8 cellular contexts compared by ENCODE assay signal in genomic region chr14:74763803-74764531, GRCh38. TPM values are rescaled to one million over a fixed set of nuclear protein-coding genes. Genes with fewer than 3 reads are reported as not detected.
DNase-seq lines count a peak whose midpoint lies in the region; ATAC-seq, FAIRE-seq and TF ChIP-seq lines count a peak whose summit lies in the region.

No MANE protein-coding gene starts in this region.

- ATAC-seq in HepG2 (peak; percentile 6; the same call in 2 of the 3 replicates), HG03460 (IDR thresholded peaks at IDR 0.05; ENCODE audit: unreplicated experiment) (no peak)
- ATAC-seq in stimulated activated effector memory CD8-positive, alpha-beta T cell treated with anti-CD3 and anti-CD28 coated beads, Interleukin-12 subunit alpha, Interleukin-12 subunit beta, amount 100 ng/mL, for 72 hours = no peak

- H3K4me3 Mint-ChIP-seq in stimulated activated effector memory CD8-positive, alpha-beta T cell treated with anti-CD3 and anti-CD28 coated beads, Interleukin-12 subunit alpha, Interleukin-12 subunit beta, amount 100 ng/mL, for 72 hours = peak overlapping the region; percentile 100

- WGBS in GM23248 (ENCODE audit: low coverage in 1 of 2, low lambda C conversion rate in 2 of 2, missing lambda C conversion rate in 2 of 2), 2 experiments = 1 to 2% methylated on average over 11 to 19 of the region's 19 CpGs
- WGBS in HepG2 (ENCODE audit: low lambda C conversion rate) = 4% methylated on average over 14 of the region's 19 CpGs

- H3K4me3 ChIP-seq in GM23248 (peak overlapping the region; percentile 94), bronchial epithelial cell (ENCODE audit: low read depth, low read length) (peak overlapping the region; percentile 92), HepG2 (replicated peaks in 1 of 3; ENCODE audit: insufficient read depth in 1 of 3, low read depth in 2 of 3, low read length in 3 of 3) (peak overlapping the region; percentile 92 to 96 (median 95))

- H2AFZ ChIP-seq in GM23248 (peak overlapping the region; percentile 81), HepG2 (ENCODE audit: low read length) (no peak overlapping the region)

- DNase-seq in GM23248 (peak; percentile 76), RPMI7951 (ENCODE audit: low read depth) (peak; percentile 16), bronchial epithelial cell (ENCODE audit: low read depth) (peak; percentile 66), HepG2 (ENCODE audit: low spot score) (no peak), NCI-H1048 (lab: John Stamatoyannopoulos, UW) (no peak), NCI-H2196 treated with DMSO at 0.1 percent for 48 hours (lab: John Stamatoyannopoulos, UW; ENCODE audit: unreplicated experiment) (no peak)
- DNase-seq in stimulated activated effector memory CD8-positive, alpha-beta T cell treated with anti-CD3 and anti-CD28 coated beads, Interleukin-12 subunit alpha, Interleukin-12 subunit beta, amount 100 ng/mL, for 72 hours (ENCODE audit: low spot score in 2 of 2) = peak in 1 of 2 donors; percentile 54

- TF ChIP-seq EP300 in HepG2 (IDR thresholded peaks at IDR 0.05; ENCODE audit: low read depth in 2 of 2, low read length in 2 of 2) = no peak
- no peak for TF ChIP-seq EP300 in HepG2 (CRISPR knock-in tag; IDR thresholded peaks at IDR 0.05; ENCODE audit: borderline replicate concordance)

- peaks cover 5% of the 10 kb centered on the region; the same call in 1 of the 2 replicates for H3F3A ChIP-seq in GM23248 (ENCODE audit: insufficient read depth)

- in situ Hi-C loops in GM23248 (cut with MboI) = no loop called here
- in situ Hi-C loops in HepG2 (cut with HindIII; ENCODE audit: extremely low pct_ligation_motif_present, low pct_unique_long_range_greater_than_20kb) = no loop called here

- H3K9me2 ChIP-seq in GM23248 (ENCODE audit: insufficient read depth) = no peaks in the 10 kb centered on the region

- H3K9me3 ChIP-seq in GM23248 (ENCODE audit: low read depth) (no peaks in the 10 kb centered on the region), HepG2 (ENCODE audit: low read length) (no peaks in the 10 kb centered on the region)

- peak overlapping the region; percentile 97 for H3K4me2 ChIP-seq in GM23248 (ENCODE audit: unreplicated experiment)
- H3K4me2 ChIP-seq in HepG2 (ENCODE audit: low read depth, low read length) = peak overlapping the region; percentile 92

- H3K27me3 ChIP-seq in GM23248 (replicated peaks; ENCODE audit: insufficient read depth) (no peaks in the 10 kb centered on the region), bronchial epithelial cell (ENCODE audit: control insufficient read depth, insufficient read depth, low read length) (no peaks in the 10 kb centered on the region), HepG2 (ENCODE audit: control insufficient read depth in 1 of 2, insufficient read depth in 2 of 2, low read length in 2 of 2) (no peaks in the 10 kb centered on the region; a peak in 1 of 5 replicates)

- peak overlapping the region; percentile 96 for H3K27ac Mint-ChIP-seq in stimulated activated effector memory CD8-positive, alpha-beta T cell treated with anti-CD3 and anti-CD28 coated beads, Interleukin-12 subunit alpha, Interleukin-12 subunit beta, amount 100 ng/mL, for 72 hours

- CTCF ChIA-PET in HepG2 (lab: Yijun Ruan, JAX; ENCODE audit: low intra/inter-chr PET ratio, low total read pairs) = no interaction called here

- H3K4me1 Mint-ChIP-seq in stimulated activated effector memory CD8-positive, alpha-beta T cell treated with anti-CD3 and anti-CD28 coated beads, Interleukin-12 subunit alpha, Interleukin-12 subunit beta, amount 100 ng/mL, for 72 hours = peaks cover 48% of the 10 kb centered on the region

- H3K9ac ChIP-seq in GM23248 = peak overlapping the region; percentile 95
- peak overlapping the region; percentile 98 for H3K9ac ChIP-seq in HepG2 (ENCODE audit: insufficient read depth, low read depth, low read length)

- BruUV-seq in HepG2 (replicated peaks; lab: Mats Ljungman, UMichigan) = no TSS peak

- H3K27ac ChIP-seq in GM23248 = peak overlapping the region; percentile 90
- peak overlapping the region; percentile 84 for H3K27ac ChIP-seq in HepG2 (ENCODE audit: extremely low read length, insufficient read depth, low read length)

- H4K20me1 ChIP-seq in GM23248 (ENCODE audit: insufficient read depth) = peaks cover 15% of the 10 kb centered on the region; the same call in 1 of the 2 replicates
- H4K20me1 ChIP-seq in HepG2 (ENCODE audit: insufficient read depth, low read length) = peaks cover 28% of the 10 kb centered on the region

- POLR2A ChIA-PET in HepG2 (lab: Yijun Ruan, JAX) = interaction anchor here (0.8 to 1.8 kb wide), 7 partner anchors 9 to 363 kb away, joined by 3 to 8 read pairs (median 4); partner anchors contain the start of genes ISCA2, NEK9 and NPC2

- no peak for TF ChIP-seq RAD21 in HepG2 (CRISPR knock-in tag; IDR thresholded peaks at IDR 0.05)

- H3K79me2 ChIP-seq in GM23248 (ENCODE audit: insufficient read depth) (peaks cover 69% of the 10 kb centered on the region), HepG2 (ENCODE audit: insufficient read depth, low read length) (peaks cover 55% of the 10 kb centered on the region)

- TF ChIP-seq POLR2A in HepG2 (IDR thresholded peaks at IDR 0.05; ENCODE audit: insufficient read depth in 1 of 2, low read depth in 2 of 2, low read length in 2 of 2) = no peak

- intact Hi-C loops in HepG2 (cut with micrococcal nuclease; ENCODE audit: unreplicated experiment) = loop anchor here (2.0 kb wide), 1 partner anchor 51 kb away; the partner anchor contains the start of genes AREL1 and FCF1

- TF ChIP-seq CTCF in bronchial epithelial cell (IDR thresholded peaks at IDR 0.05; ENCODE audit: insufficient read depth, low read length, severe bottlenecking) (no peak), HepG2 (CRISPR knock-in tag; IDR thresholded peaks at IDR 0.05) (no peak)

- FAIRE-seq in bronchial epithelial cell (lab: Jason Lieb, UNC) (no peak), HepG2 (lab: Jason Lieb, UNC) (no peak)

- H3K36me3 ChIP-seq in GM23248 (ENCODE audit: low read depth) (no peaks in the 10 kb centered on the region), bronchial epithelial cell (ENCODE audit: control insufficient read depth, insufficient read depth, low read length) (no peaks in the 10 kb centered on the region), HepG2 (replicated peaks in 1 of 2; ENCODE audit: control insufficient read depth in 1 of 2, insufficient read depth in 2 of 2, low read length in 2 of 2) (no peaks in the 10 kb centered on the region)

- H3K4me1 ChIP-seq in GM23248 (ENCODE audit: insufficient read depth) (peaks cover 26% of the 10 kb centered on the region), HepG2 (ENCODE audit: insufficient read depth, low read length) (peaks cover 46% of the 10 kb centered on the region)

- H3K36me3 Mint-ChIP-seq in stimulated activated effector memory CD8-positive, alpha-beta T cell treated with anti-CD3 and anti-CD28 coated beads, Interleukin-12 subunit alpha, Interleukin-12 subunit beta, amount 100 ng/mL, for 72 hours = peaks cover 46% of the 10 kb centered on the region

- H3K9me3 Mint-ChIP-seq in stimulated activated effector memory CD8-positive, alpha-beta T cell treated with anti-CD3 and anti-CD28 coated beads, Interleukin-12 subunit alpha, Interleukin-12 subunit beta, amount 100 ng/mL, for 72 hours = no peaks in the 10 kb centered on the region

RNA-seq across cellular contexts. Expression of gene YLPM1, which starts 0.9 kb away (rescaled TPM):
- 19.3 and 40.0 TPM in 2 replicates for total RNA-seq in GM23248 (2014; rRNA removed; shearing (Covaris generic))
- polyA plus RNA-seq in GM23248 (2016; fragmentation: Nextera tagmentation; extraction: Ambion mirVana) (15.9 and 16.8 TPM in 2 replicates), HepG2 (2011; rRNA removed) (6.0 and 6.7 TPM in 2 replicates)
- 15.7 and 17.1 TPM in 2 replicates for total RNA-seq in RPMI7951 (2014; rRNA removed; shearing (Covaris generic))
- total RNA-seq in bronchial epithelial cell (17.4 and 19.6 TPM in 2 replicates), HepG2 (2016; rRNA removed; fragmentation: Illumina TruSeq; extraction: Trizol) (21.9 and 37.6 TPM in 2 replicates)
- 6.3 and 7.4 TPM in 2 replicates for total RNA-seq in HepG2 (2016; cell fraction: cytosol; rRNA removed; fragmentation: Illumina TruSeq; extraction: Trizol; ENCODE audit: low read depth)
- 19.0 and 31.8 TPM in 2 replicates for total RNA-seq in HepG2 (2016; cell fraction: insoluble cytoplasmic fraction; rRNA removed; fragmentation: Illumina TruSeq; extraction: Trizol)
- total RNA-seq in HepG2 (2016; cell fraction: membrane; rRNA removed; fragmentation: Illumina TruSeq; extraction: Trizol) = 10.5 and 12.6 TPM in 2 replicates
- 76.0 and 88.2 TPM in 2 replicates for total RNA-seq in HepG2 (2016; cell fraction: nucleus; rRNA removed; fragmentation: Illumina TruSeq; extraction: Trizol)
- polyA plus RNA-seq in HepG2 (2011; cell fraction: cytosol; rRNA removed) = 1.8 and 2.8 TPM in 2 replicates
- 20.6 and 28.5 TPM in 2 replicates for polyA plus RNA-seq in HepG2 (2011; cell fraction: nucleus; rRNA removed)
- 24.4 and 27.8 TPM in 2 replicates for polyA plus RNA-seq in HepG2 (2012)
- polyA plus RNA-seq in HepG2 (2016; cell fraction: cytosol; fragmentation: Illumina TruSeq; extraction: Trizol; ENCODE audit: low read depth) = 1.3 and 1.4 TPM in 2 replicates
- 27.6 and 35.4 TPM in 2 replicates for polyA plus RNA-seq in HepG2 (2016; cell fraction: insoluble cytoplasmic fraction; fragmentation: Illumina TruSeq; extraction: Trizol; ENCODE audit: low read depth)
- polyA plus RNA-seq in HepG2 (2016; cell fraction: membrane; fragmentation: Illumina TruSeq; extraction: Trizol; ENCODE audit: low read depth) = 3.1 and 3.4 TPM in 2 replicates
- polyA plus RNA-seq in HepG2 (2016; cell fraction: nucleus; fragmentation: Illumina TruSeq; extraction: Trizol; ENCODE audit: insufficient read depth, low read depth) = 49.4 and 52.2 TPM in 2 replicates
- polyA minus RNA-seq in HepG2 (2011; rRNA and poly(A)+ RNA removed; ENCODE audit: low replicate concordance) = 10.9 and 19.3 TPM in 2 replicates
- polyA minus RNA-seq in HepG2 (2011; cell fraction: cytosol; rRNA and poly(A)+ RNA removed) = 8.6 and 10.9 TPM in 2 replicates
- 87.4 and 90.9 TPM in 2 replicates for polyA minus RNA-seq in HepG2 (2011; cell fraction: nucleus; rRNA and poly(A)+ RNA removed)

RNA-seq across cellular contexts. Expression of gene FCF1, which starts 51.0 kb away (rescaled TPM):
- 28.7 and 39.2 TPM in 2 replicates for total RNA-seq in GM23248 (2014; rRNA removed; shearing (Covaris generic))
- polyA plus RNA-seq in GM23248 (2016; fragmentation: Nextera tagmentation; extraction: Ambion mirVana) (24.3 and 26.0 TPM in 2 replicates), HepG2 (2011; rRNA removed) (26.2 and 31.0 TPM in 2 replicates)
- total RNA-seq in RPMI7951 (2014; rRNA removed; shearing (Covaris generic)) = 28.5 and 29.9 TPM in 2 replicates
- total RNA-seq in bronchial epithelial cell (34.2 and 39.0 TPM in 2 replicates), HepG2 (2016; rRNA removed; fragmentation: Illumina TruSeq; extraction: Trizol) (44.4 and 70.8 TPM in 2 replicates)
- 6.5 and 7.9 TPM in 2 replicates for total RNA-seq in HepG2 (2016; cell fraction: cytosol; rRNA removed; fragmentation: Illumina TruSeq; extraction: Trizol; ENCODE audit: low read depth)
- 47.2 and 70.6 TPM in 2 replicates for total RNA-seq in HepG2 (2016; cell fraction: insoluble cytoplasmic fraction; rRNA removed; fragmentation: Illumina TruSeq; extraction: Trizol)
- total RNA-seq in HepG2 (2016; cell fraction: membrane; rRNA removed; fragmentation: Illumina TruSeq; extraction: Trizol) = 22.9 and 29.1 TPM in 2 replicates
- total RNA-seq in HepG2 (2016; cell fraction: nucleus; rRNA removed; fragmentation: Illumina TruSeq; extraction: Trizol) = 23.9 and 25.1 TPM in 2 replicates
- polyA plus RNA-seq in HepG2 (2011; cell fraction: cytosol; rRNA removed) = 14.5 and 24.4 TPM in 2 replicates
- 9.2 and 12.3 TPM in 2 replicates for polyA plus RNA-seq in HepG2 (2011; cell fraction: nucleus; rRNA removed)
- polyA plus RNA-seq in HepG2 (2012) = 25.9 and 41.2 TPM in 2 replicates
- polyA plus RNA-seq in HepG2 (2016; cell fraction: cytosol; fragmentation: Illumina TruSeq; extraction: Trizol; ENCODE audit: low read depth) = 7.5 and 8.5 TPM in 2 replicates
- 72.6 and 86.3 TPM in 2 replicates for polyA plus RNA-seq in HepG2 (2016; cell fraction: insoluble cytoplasmic fraction; fragmentation: Illumina TruSeq; extraction: Trizol; ENCODE audit: low read depth)
- polyA plus RNA-seq in HepG2 (2016; cell fraction: membrane; fragmentation: Illumina TruSeq; extraction: Trizol; ENCODE audit: low read depth) = 20.0 and 20.7 TPM in 2 replicates
- polyA plus RNA-seq in HepG2 (2016; cell fraction: nucleus; fragmentation: Illumina TruSeq; extraction: Trizol; ENCODE audit: insufficient read depth, low read depth) = 34.0 and 37.4 TPM in 2 replicates
- 7.2 and 30.7 TPM in 2 replicates for polyA minus RNA-seq in HepG2 (2011; rRNA and poly(A)+ RNA removed; ENCODE audit: low replicate concordance)
- polyA minus RNA-seq in HepG2 (2011; cell fraction: cytosol; rRNA and poly(A)+ RNA removed) = 20.0 TPM in 2 replicates
- 15.7 and 17.8 TPM in 2 replicates for polyA minus RNA-seq in HepG2 (2011; cell fraction: nucleus; rRNA and poly(A)+ RNA removed)

RNA-seq across cellular contexts. Expression of gene AREL1, which starts 51.1 kb away (rescaled TPM):
- 21.0 and 25.6 TPM in 2 replicates for total RNA-seq in GM23248 (2014; rRNA removed; shearing (Covaris generic))
- polyA plus RNA-seq in GM23248 (2016; fragmentation: Nextera tagmentation; extraction: Ambion mirVana) (12.9 and 14.2 TPM in 2 replicates), HepG2 (2011; rRNA removed) (25.4 and 29.6 TPM in 2 replicates)
- total RNA-seq in RPMI7951 (2014; rRNA removed; shearing (Covaris generic)) = 17.4 and 24.0 TPM in 2 replicates
- total RNA-seq in bronchial epithelial cell (16.6 and 19.6 TPM in 2 replicates), HepG2 (2016; rRNA removed; fragmentation: Illumina TruSeq; extraction: Trizol) (18.4 and 21.3 TPM in 2 replicates)
- total RNA-seq in HepG2 (2016; cell fraction: cytosol; rRNA removed; fragmentation: Illumina TruSeq; extraction: Trizol; ENCODE audit: low read depth) = 3.5 TPM in 2 replicates
- total RNA-seq in HepG2 (2016; cell fraction: insoluble cytoplasmic fraction; rRNA removed; fragmentation: Illumina TruSeq; extraction: Trizol) = 19.8 and 20.9 TPM in 2 replicates
- 9.2 and 9.5 TPM in 2 replicates for total RNA-seq in HepG2 (2016; cell fraction: membrane; rRNA removed; fragmentation: Illumina TruSeq; extraction: Trizol)
- total RNA-seq in HepG2 (2016; cell fraction: nucleus; rRNA removed; fragmentation: Illumina TruSeq; extraction: Trizol) = 26.2 and 29.2 TPM in 2 replicates
- 24.2 and 28.0 TPM in 2 replicates for polyA plus RNA-seq in HepG2 (2011; cell fraction: cytosol; rRNA removed)
- 48.2 and 52.6 TPM in 2 replicates for polyA plus RNA-seq in HepG2 (2011; cell fraction: nucleus; rRNA removed)
- polyA plus RNA-seq in HepG2 (2012) = 12.5 and 16.0 TPM in 2 replicates
- polyA plus RNA-seq in HepG2 (2016; cell fraction: cytosol; fragmentation: Illumina TruSeq; extraction: Trizol; ENCODE audit: low read depth) = 1.2 TPM in 2 replicates
- 14.8 and 15.3 TPM in 2 replicates for polyA plus RNA-seq in HepG2 (2016; cell fraction: insoluble cytoplasmic fraction; fragmentation: Illumina TruSeq; extraction: Trizol; ENCODE audit: low read depth)
- polyA plus RNA-seq in HepG2 (2016; cell fraction: membrane; fragmentation: Illumina TruSeq; extraction: Trizol; ENCODE audit: low read depth) = 4.1 and 4.7 TPM in 2 replicates
- polyA plus RNA-seq in HepG2 (2016; cell fraction: nucleus; fragmentation: Illumina TruSeq; extraction: Trizol; ENCODE audit: insufficient read depth, low read depth) = 26.0 and 27.0 TPM in 2 replicates
- polyA minus RNA-seq in HepG2 (2011; rRNA and poly(A)+ RNA removed; ENCODE audit: low replicate concordance) = 135 and 167 TPM in 2 replicates
- 14.9 and 19.7 TPM in 2 replicates for polyA minus RNA-seq in HepG2 (2011; cell fraction: cytosol; rRNA and poly(A)+ RNA removed)
- polyA minus RNA-seq in HepG2 (2011; cell fraction: nucleus; rRNA and poly(A)+ RNA removed) = 60.0 and 62.0 TPM in 2 replicates

Comparison
In these comparisons a context has a peak if more than half of its experiments do, and no peak if none do; other contexts are left out.
1. DNase-seq: peak in GM23248 (single experiment), RPMI7951 (single experiment) and bronchial epithelial cell (single experiment); none in HepG2 (single experiment), NCI-H1048 (single experiment) and NCI-H2196 treated with DMSO at 0.1 percent for 48 hours (single experiment).
2. Peak in every context shown above with its lines, with median percentiles within 50 percentile points of each other: H3K4me3 ChIP-seq.